In genomic region chr21:43699933-43700599, GRCh38 we compare ENCODE assay signal across 18 cellular contexts. TPM values are rescaled to one million over a fixed set of nuclear protein-coding genes. Genes with fewer than 3 reads are reported as not detected.
A peak's percentile ranks its signal among the peaks of the same experiment; 100 is the strongest.
DNase-seq lines count a peak whose midpoint lies in the region; ATAC-seq and TF ChIP-seq lines count a peak whose summit lies in the region.
"Had no signal": no experiment of that assay in that cellular context is flagged by ENCODE, and none has a peak within 500 bp of the region (broad histone marks: within the 10 kb centered on the region; RNA-seq: fewer than 3 reads in every experiment).

No MANE protein-coding gene starts in this region.

- peaks cover 3% of the 10 kb centered on the region for H3K27me3 Mint-ChIP-seq in endothelial cell (ENCODE audit: unreplicated experiment)

- H3K4me3 Mint-ChIP-seq in endothelial cell (ENCODE audit: unreplicated experiment), result no peak overlapping the region
- H3K4me3 Mint-ChIP-seq: B cell; CD4-positive, CD25-positive, alpha-beta regulatory T cell; HFFc6 had no signal

- H3K36me3 ChIP-seq in ascending aorta (peaks cover 0 to 21% of the 10 kb centered on the region in 2 donors), mucosa of descending colon (ENCODE audit: low read depth) (no peaks in the 10 kb centered on the region), thoracic aorta (no peaks in the 10 kb centered on the region)

- H3K4me1 Mint-ChIP-seq in endothelial cell (ENCODE audit: unreplicated experiment), result peaks cover 8% of the 10 kb centered on the region

- H3K4me1 ChIP-seq in ascending aorta (peaks cover 20 to 21% of the 10 kb centered on the region in 2 donors), mucosa of descending colon (ENCODE audit: low read depth) (peaks cover 5% of the 10 kb centered on the region), thoracic aorta (ENCODE audit: control insufficient read depth in 1 of 2, low read depth in 2 of 2) (peaks cover 31 to 47% of the 10 kb centered on the region in 2 donors)

- H3K27me3 ChIP-seq in ascending aorta, result no peaks in the 10 kb centered on the region
- H3K27me3 ChIP-seq in thoracic aorta (replicated peaks; ENCODE audit: insufficient read depth), result no peaks in the 10 kb centered on the region

- H3K9me3 ChIP-seq in ascending aorta, result no peaks in the 10 kb centered on the region
- H3K9me3 ChIP-seq in mucosa of descending colon, result no peaks in the 10 kb centered on the region
- no peaks in the 10 kb centered on the region for H3K9me3 ChIP-seq in thoracic aorta
- H3K9me3 ChIP-seq: Caco-2 had no signal

- ATAC-seq in mucosa of descending colon (no peak), thoracic aorta (ENCODE audit: insufficient number of reproducible peaks, low FRiP score, low read depth) (no peak), HG03378 (IDR thresholded peaks at IDR 0.05; ENCODE audit: unreplicated experiment) (no peak), GM18907 (IDR thresholded peaks at IDR 0.05; ENCODE audit: unreplicated experiment) (no peak)
- ATAC-seq: SK-N-SH treated with all-trans-retinoic acid at 6 μM for 48 hours had no signal

- H3K4me3 ChIP-seq in ascending aorta (no peak overlapping the region), mucosa of descending colon (no peak overlapping the region), thoracic aorta (no peak overlapping the region)

- peak overlapping the region; percentile 63 to 77 for H3K27ac ChIP-seq in ascending aorta
- H3K27ac ChIP-seq in thoracic aorta, result peak overlapping the region; percentile 50 to 62

- H3K36me3 Mint-ChIP-seq in endothelial cell (ENCODE audit: low read depth, unreplicated experiment), result peaks cover 7% of the 10 kb centered on the region

- H3K9me3 Mint-ChIP-seq in endothelial cell (ENCODE audit: unreplicated experiment), result no peaks in the 10 kb centered on the region
- H3K9me3 Mint-ChIP-seq: CD4-positive, CD25-positive, alpha-beta regulatory T cell; HFFc6; IgD-negative memory B cell had no signal

- intact Hi-C loops in ascending aorta (cut with DNase I) (no loop called here), mucosa of descending colon (cut with DNase I, micrococcal nuclease) (no loop called here)

- no peak for DNase-seq in ascending aorta (ENCODE audit: low spot score in 2 of 2)
- DNase-seq in islet precursor cell, result peak; percentile 51
- DNase-seq in mucosa of descending colon, result peak in 2 of 3 donors; percentile 10 to 33
- DNase-seq in thoracic aorta (ENCODE audit: low spot score), result no peak
- DNase-seq in HuH-7.5 (ENCODE audit: low spot score), result no peak
- no peak for DNase-seq in endothelial cell (ENCODE audit: low spot score)
- DNase-seq: Caco-2; CD4-positive, CD25-positive, alpha-beta regulatory T cell; DMS153; HFFc6; NCI-H187 treated with DMSO at 0.1 percent for 48 hours; NCI-H526 treated with DMSO at 0.1 percent for 48 hours; SHP77 treated with DMSO at 0.1 percent for 48 hours had no signal

- no peak for TF ChIP-seq CTCF in ascending aorta (IDR thresholded peaks at IDR 0.05)
- no peak for TF ChIP-seq CTCF in mucosa of descending colon (IDR thresholded peaks at IDR 0.05)
- no peak for TF ChIP-seq CTCF in thoracic aorta (IDR thresholded peaks at IDR 0.05)
- TF ChIP-seq CTCF in endothelial cell (IDR thresholded peaks at IDR 0.05; ENCODE audit: unreplicated experiment), result no peak

- no peak overlapping the region for H3K27ac Mint-ChIP-seq in endothelial cell (ENCODE audit: unreplicated experiment)
- H3K27ac Mint-ChIP-seq: B cell; CD4-positive, CD25-positive, alpha-beta regulatory T cell; HFFc6; IgD-negative memory B cell had no signal

RNA-seq across cellular contexts. Expression of gene PDXK, which starts 18.9 kb away (rescaled TPM):
- total RNA-seq in ascending aorta (102 TPM), mucosa of descending colon (100 to 1,000 TPM; 113 to 179 (median 161) TPM), thoracic aorta (10 to 100 TPM; 52.4 to 64.7 TPM), endothelial cell (ENCODE audit: unreplicated experiment) (72.0 TPM)

RNA-seq across cellular contexts. Expression of gene RRP1B, which starts 40.7 kb away (rescaled TPM):
- total RNA-seq in ascending aorta (10.6 TPM), mucosa of descending colon (10 to 100 TPM; 11.1 to 22.5 (median 14.8) TPM), thoracic aorta (10 to 100 TPM; 17.6 to 31.5 TPM), endothelial cell (ENCODE audit: unreplicated experiment) (33.8 TPM)

RNA-seq across cellular contexts. Expression of gene HSF2BP, which starts 40.8 kb away (rescaled TPM):
- total RNA-seq in ascending aorta, result 0.75 TPM
- total RNA-seq in mucosa of descending colon, result under 1 TPM; 0.32 to 0.48 (median 0.47) TPM
- under 1 TPM in 1 of 2 donors, not detected in 1; 0.78 TPM for total RNA-seq in thoracic aorta
- 2.3 TPM for total RNA-seq in endothelial cell (ENCODE audit: unreplicated experiment)

Comparison
In these comparisons a context has a peak if more than half of its experiments do, and no peak if none do; other contexts are left out.
1. DNase-seq: peak in islet precursor cell (single experiment) and mucosa of descending colon (2 of 3); none in ascending aorta (0 of 2), thoracic aorta (single experiment), HuH-7.5 (single experiment) and endothelial cell (single experiment).